In the genomic region with DNA sequence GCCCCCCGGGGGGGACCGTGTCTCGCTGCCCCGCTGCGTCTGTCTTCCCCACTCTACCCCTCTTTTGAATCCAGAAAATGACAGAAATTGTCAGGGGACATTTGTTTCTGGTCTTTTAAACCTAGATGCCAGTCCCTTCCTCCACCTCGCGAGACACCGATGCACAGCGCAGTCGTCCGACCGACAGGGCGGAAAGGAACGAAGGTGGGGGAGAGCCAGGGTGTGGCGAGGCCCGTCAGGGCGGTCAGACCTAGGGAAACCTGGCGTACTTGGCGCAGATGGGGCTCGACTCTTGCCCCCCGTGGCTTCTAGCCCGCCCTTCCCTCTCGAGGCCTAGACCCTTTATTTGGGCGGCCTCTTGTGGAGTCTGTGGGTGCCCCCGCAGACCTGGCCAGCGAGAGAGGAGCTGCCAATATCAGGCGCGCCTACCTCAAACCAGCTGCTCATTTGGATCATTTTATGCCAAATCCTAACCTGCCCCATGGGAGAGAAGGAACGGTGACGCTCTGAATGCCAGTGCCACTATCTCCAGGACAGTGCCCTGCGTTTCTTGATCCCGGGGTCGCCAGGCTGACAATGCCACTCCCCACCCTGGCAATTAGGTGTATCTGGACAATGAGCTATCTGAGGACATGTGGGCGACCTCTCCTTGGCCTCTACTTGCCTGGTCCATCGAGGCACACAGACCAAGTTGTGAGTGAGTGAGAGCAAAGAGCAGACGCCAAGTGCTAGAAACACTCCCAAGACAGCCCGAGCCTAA, we compare ENCODE assay signal across 8 cellular contexts. TPM values are rescaled to one million over a fixed set of nuclear protein-coding genes. Genes with fewer than 3 reads are reported as not detected.
DNase-seq lines count a peak whose midpoint lies in the region; ATAC-seq and TF ChIP-seq lines count a peak whose summit lies in the region.

No MANE protein-coding gene starts in this region.

- H3K4me3 ChIP-seq in WERI-Rb-1 (ENCODE audit: low read depth, low read length) (peak overlapping the region; percentile 61), prostate gland (peak overlapping the region; percentile 57)

- peaks cover 5% of the 10 kb centered on the region for H3K4me1 ChIP-seq in prostate gland (replicated peaks)

- no peaks in the 10 kb centered on the region for H3K36me3 Mint-ChIP-seq in glutamatergic neuron (ENCODE audit: unreplicated experiment)

- H3K27me3 Mint-ChIP-seq in glutamatergic neuron (ENCODE audit: unreplicated experiment) = peaks cover 19% of the 10 kb centered on the region

- intact Hi-C loops in prostate gland (cut with DNase I) = no loop called here

- H3K27ac Mint-ChIP-seq in glutamatergic neuron (ENCODE audit: unreplicated experiment) = peak overlapping the region; percentile 96

- H3K27ac ChIP-seq in WERI-Rb-1 (no peak overlapping the region), prostate gland (peak overlapping the region in 1 of 2 donors; percentile 28)

- ATAC-seq in GM18505 (IDR thresholded peaks at IDR 0.05; ENCODE audit: unreplicated experiment) = no peak

- H3K27me3 ChIP-seq in WERI-Rb-1 (ENCODE audit: insufficient read depth, low read depth, severe bottlenecking) (peaks cover 54% of the 10 kb centered on the region), prostate gland (replicated peaks; ENCODE audit: insufficient read depth) (no peaks in the 10 kb centered on the region)

- DNase-seq in NCI-H146 (lab: John Stamatoyannopoulos, UW) (peak; percentile 55), NCI-H146 treated with DMSO at 0.1 percent for 48 hours (lab: John Stamatoyannopoulos, UW; ENCODE audit: unreplicated experiment) (no peak), WERI-Rb-1 (no peak), glutamatergic neuron (peak; percentile 49), prostate gland (ENCODE audit: low spot score) (no peak), NCI-H345 (lab: John Stamatoyannopoulos, UW) (no peak), UCSD-AML1 (lab: John Stamatoyannopoulos, UW; ENCODE audit: unreplicated experiment) (no peak)

- no peaks in the 10 kb centered on the region for H3K36me3 ChIP-seq in WERI-Rb-1
- H3K36me3 ChIP-seq in prostate gland = no peaks in the 10 kb centered on the region

- H3K4me1 Mint-ChIP-seq in glutamatergic neuron (ENCODE audit: low read depth, unreplicated experiment) = peaks cover 25% of the 10 kb centered on the region

- H3K4me3 Mint-ChIP-seq in glutamatergic neuron (ENCODE audit: unreplicated experiment) = peak overlapping the region; percentile 94

- TF ChIP-seq POLR2A in prostate gland (IDR thresholded peaks at IDR 0.05) = no peak
- TF ChIP-seq POLR2A in GM18505 (IDR thresholded peaks at IDR 0.05; ENCODE audit: borderline replicate concordance, extremely low read depth, insufficient read depth, insufficient read length) = no peak

- 15% methylated on average over 35 of the region's 37 CpGs for WGBS in prostate gland

- H3K9me3 Mint-ChIP-seq in glutamatergic neuron (ENCODE audit: unreplicated experiment) = peaks cover 24% of the 10 kb centered on the region

- TF ChIP-seq CTCF in WERI-Rb-1 (IDR thresholded peaks at IDR 0.05; ENCODE audit: low read depth, low read length) = no peak
- TF ChIP-seq CTCF in glutamatergic neuron (IDR thresholded peaks at IDR 0.05; ENCODE audit: partially characterized antibody, unreplicated experiment) = no peak
- no peak for TF ChIP-seq CTCF in prostate gland (IDR thresholded peaks at IDR 0.05)

- no peaks in the 10 kb centered on the region for H3K9me3 ChIP-seq in WERI-Rb-1 (ENCODE audit: severe bottlenecking)
- no peaks in the 10 kb centered on the region for H3K9me3 ChIP-seq in prostate gland

RNA-seq across cellular contexts. Expression of a gene that starts 0.5 kb away (rescaled TPM):
- total RNA-seq in glutamatergic neuron (ENCODE audit: unreplicated experiment) (222 TPM), prostate gland (1 to 10 TPM; 4.5 to 7.1 TPM)

Comparison
In these comparisons a context has a peak if more than half of its experiments do, and no peak if none do; other contexts are left out.
1. DNase-seq: peak in NCI-H146 (single experiment) and glutamatergic neuron (single experiment); none in NCI-H146 treated with DMSO at 0.1 percent for 48 hours (single experiment), WERI-Rb-1 (single experiment), prostate gland (single experiment), NCI-H345 (single experiment) and UCSD-AML1 (single experiment).
2. RNA of a gene that starts 0.5 kb away (total RNA-seq): 222 TPM in glutamatergic neuron (single experiment); 4.5 to 7.1 TPM in prostate gland; every median in the first group is over 10 times any median in the second.